15 cellular contexts compared by ENCODE assay signal in the genomic region with DNA sequence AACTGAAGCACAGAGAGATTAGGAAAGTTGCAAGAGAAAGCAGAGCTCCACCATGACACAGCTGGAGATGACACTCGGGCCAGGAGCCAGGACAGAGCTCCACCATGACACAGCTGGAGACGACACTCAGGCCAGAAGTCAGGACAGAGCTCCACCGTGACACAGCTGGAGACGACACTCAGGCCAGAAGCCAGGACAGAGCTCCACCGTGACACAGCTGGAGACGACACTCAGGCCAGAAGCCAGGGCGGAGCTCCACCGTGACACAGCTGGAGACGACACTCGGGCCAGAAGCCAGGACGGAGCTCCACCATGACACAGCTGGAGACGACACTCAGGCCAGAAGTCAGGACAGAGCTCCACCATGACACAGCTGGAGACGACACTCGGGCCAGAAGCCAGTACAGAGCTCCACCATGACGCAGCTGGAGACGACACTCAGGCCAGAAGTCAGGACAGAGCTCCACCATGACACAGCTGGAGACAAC. TPM values are rescaled to one million over a fixed set of nuclear protein-coding genes. Genes with fewer than 3 reads are reported as not detected.
"Had no signal": no experiment of that assay in that cellular context is flagged by ENCODE, and none has a peak within 500 bp of the region (broad histone marks: within the 10 kb centered on the region; RNA-seq: fewer than 3 reads in every experiment).

No MANE protein-coding gene starts in this region.

RNA-seq across cellular contexts. Expression of a gene that starts 13.1 kb away (rescaled TPM):
- total RNA-seq: activated CD4-positive, alpha-beta memory T cell treated with anti-CD3 and anti-CD28 coated beads, Interleukin-2, amount 10 ng/mL, durations not matched to agents 7 days and 5 days; activated CD4-positive, alpha-beta T cell treated with anti-CD3 and anti-CD28 coated beads for 36 hours; activated CD4-positive, alpha-beta T cell treated with anti-CD3 and anti-CD28 coated beads, Interleukin-2, amount 10 ng/mL, durations not matched to agents 7 days and 5 days; activated CD8-positive, alpha-beta memory T cell treated with anti-CD3 and anti-CD28 coated beads, Interleukin-2, amount 10 ng/mL, durations not matched to agents 7 days and 5 days; activated CD8-positive, alpha-beta T cell treated with anti-CD3 and anti-CD28 coated beads, Interleukin-2, amount 10 ng/mL, durations not matched to agents 7 days and 5 days; activated naive CD8-positive, alpha-beta T cell treated with anti-CD3 and anti-CD28 coated beads, Interleukin-2, amount 10 ng/mL, durations not matched to agents 7 days and 5 days; activated T-helper 2 cell treated with anti-CD3 and anti-CD28 coated beads, Interferon-gamma antibody, Interleukin-2, Interleukin-4, amounts not matched to agents 10 μg/mL and 5 μg/mL and 100 μg/mL, durations not matched to agents 14 hours and 24 hours and 36 hours; ascending aorta; bronchial epithelial cell; cardiac muscle cell; chondrocyte; T-helper 1 cell treated with Interleukin-12 subunit alpha and Interleukin-12 subunit beta and Interleukin-4 antibody, amounts not matched to agents 30 ng/mL and 1 ng/mL, for 36 hours; T-helper 2 cell treated with Interferon-gamma antibody and Interleukin-4, amounts not matched to agents 100 ng/mL and 5 ng/mL, for 36 hours; WTC11 had no signal
- polyA plus RNA-seq: adipose tissue, cardiac muscle cell had no signal

RNA-seq across cellular contexts. Expression of a gene that starts 55.0 kb away (rescaled TPM):
- polyA plus RNA-seq: cardiac muscle cell had no signal
